12 cellular contexts compared by ENCODE assay signal in the genomic region with DNA sequence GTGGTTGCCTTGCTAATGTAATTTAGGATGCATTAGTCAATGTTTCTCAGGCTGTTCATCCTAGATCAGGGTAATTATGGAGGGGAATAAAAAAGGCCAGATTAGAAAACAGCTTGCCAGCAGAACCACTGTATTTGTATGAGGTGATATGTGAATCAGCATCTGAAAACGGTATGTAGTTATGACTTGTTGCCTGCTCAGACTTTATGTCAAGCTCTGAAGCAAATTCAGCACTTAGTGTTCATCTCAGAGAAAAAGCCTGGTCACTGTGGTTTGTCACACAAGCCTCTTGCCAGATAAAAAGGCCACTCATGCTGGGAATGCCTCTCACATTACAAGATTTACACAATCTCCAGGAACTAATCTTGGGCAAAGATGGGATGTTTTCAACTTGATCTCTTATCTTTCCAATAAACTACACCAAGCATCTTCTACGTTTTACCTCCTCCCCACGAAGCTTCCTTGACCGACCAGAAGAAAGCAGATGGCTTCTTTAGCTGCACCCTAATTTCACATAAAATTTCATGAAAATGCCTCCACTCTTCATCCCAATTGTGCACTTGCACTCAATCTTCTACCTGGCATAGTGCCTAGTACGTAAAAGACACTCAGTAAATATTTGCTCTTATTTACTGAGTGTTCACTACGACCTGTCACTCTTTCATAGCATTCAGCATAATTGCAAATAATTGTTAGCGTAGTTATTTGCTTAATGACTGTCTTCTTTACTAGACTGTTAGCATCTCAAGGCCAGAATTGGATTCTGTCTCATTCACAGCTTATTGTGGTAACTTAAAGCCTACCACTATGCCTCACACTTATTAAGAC.
A peak's percentile ranks its signal among the peaks of the same experiment; 100 is the strongest.
DNase-seq lines count a peak whose midpoint lies in the region; TF ChIP-seq lines count a peak whose summit lies in the region.
"Had no signal": no experiment of that assay in that cellular context is flagged by ENCODE, and none has a peak within 500 bp of the region (broad histone marks: within the 10 kb centered on the region; RNA-seq: fewer than 3 reads in every experiment).

No MANE protein-coding gene starts in this region.

- in situ Hi-C loops in KBM-7 (cut with MboI; ENCODE audit: low pct_unique_long_range_greater_than_20kb, low sequenced_read_pairs), result no loop called here

- H3K4me3 Mint-ChIP-seq in nephron progenitor cell, result no peak overlapping the region
- no peak overlapping the region for H3K4me3 Mint-ChIP-seq in activated CD4-positive, alpha-beta memory T cell treated with anti-CD3 and anti-CD28 coated beads for 36 hours
- H3K4me3 Mint-ChIP-seq: activated CD4-positive, alpha-beta memory T cell treated with anti-CD3 and anti-CD28 coated beads, Interleukin-2, amount 10 ng/mL, durations not matched to agents 7 days and 5 days; stimulated activated naive CD8-positive, alpha-beta T cell treated with anti-CD3 and anti-CD28 coated beads, Interleukin-15, Interleukin-2, amounts not matched to agents 100 ng/mL and 50 ng/mL, for 24 hours had no signal

- peaks cover 71% of the 10 kb centered on the region for H3K4me1 Mint-ChIP-seq in nephron progenitor cell
- H3K4me1 Mint-ChIP-seq in activated CD4-positive, alpha-beta memory T cell treated with anti-CD3 and anti-CD28 coated beads for 36 hours (ENCODE audit: low read depth), result peaks cover 7% of the 10 kb centered on the region

- TF ChIP-seq CTCF in nephron progenitor cell (IDR thresholded peaks at IDR 0.05), result no peak

- CTCF ChIA-PET in activated CD4-positive, alpha-beta memory T cell treated with anti-CD3 and anti-CD28 coated beads for 36 hours (lab: Charles Lee), result no interaction called here

- peaks cover 12% of the 10 kb centered on the region for H3K36me3 Mint-ChIP-seq in nephron progenitor cell (ENCODE audit: low read depth)
- peaks cover 5% of the 10 kb centered on the region for H3K36me3 Mint-ChIP-seq in activated CD4-positive, alpha-beta memory T cell treated with anti-CD3 and anti-CD28 coated beads for 36 hours

- intact Hi-C loops in activated CD4-positive, alpha-beta memory T cell treated with anti-CD3 and anti-CD28 coated beads for 36 hours (cut with micrococcal nuclease), result loop anchor here (5.0 kb wide), 1 partner anchor 85 kb away; no protein-coding TSS in a partner anchor
- intact Hi-C loops in posterior vena cava (cut with DNase I), result no loop called here

- POLR2A ChIA-PET in activated CD4-positive, alpha-beta memory T cell treated with anti-CD3 and anti-CD28 coated beads for 36 hours (lab: Charles Lee), result no interaction called here

- H3K9me3 Mint-ChIP-seq in nephron progenitor cell, result no peaks in the 10 kb centered on the region
- no peaks in the 10 kb centered on the region for H3K9me3 Mint-ChIP-seq in activated CD4-positive, alpha-beta memory T cell treated with anti-CD3 and anti-CD28 coated beads for 36 hours
- H3K9me3 Mint-ChIP-seq: activated CD4-positive, alpha-beta memory T cell treated with anti-CD3 and anti-CD28 coated beads, Interleukin-2, amount 10 ng/mL, durations not matched to agents 7 days and 5 days; stimulated activated naive CD8-positive, alpha-beta T cell treated with anti-CD3 and anti-CD28 coated beads, Interleukin-15, Interleukin-2, amounts not matched to agents 100 ng/mL and 50 ng/mL, for 24 hours had no signal

- DNase-seq in ELR (ENCODE audit: low read depth) (peak; percentile 72), NCI-H146 (lab: John Stamatoyannopoulos, UW) (peak; percentile 70), amniotic epithelial cell (ENCODE audit: low read depth) (peak; percentile 58), nephron progenitor cell (no peak), KBM-7 (no peak), posterior vena cava (ENCODE audit: low spot score) (no peak)
- no peak for DNase-seq in stimulated activated naive CD4-positive, alpha-beta T cell treated with Interleukin-2 at 50 U/mL for 16 hours (lab: John Stamatoyannopoulos, UW)
- DNase-seq in activated CD4-positive, alpha-beta memory T cell treated with anti-CD3 and anti-CD28 coated beads for 36 hours, result no peak
- DNase-seq: activated CD4-positive, alpha-beta memory T cell treated with anti-CD3 and anti-CD28 coated beads, Interleukin-2, amount 10 ng/mL, durations not matched to agents 7 days and 5 days; cortex of kidney; kidney glomerular epithelial cell had no signal

- H3K27me3 Mint-ChIP-seq in nephron progenitor cell (ENCODE audit: low read depth, poor library complexity), result no peaks in the 10 kb centered on the region
- no peaks in the 10 kb centered on the region for H3K27me3 Mint-ChIP-seq in activated CD4-positive, alpha-beta memory T cell treated with anti-CD3 and anti-CD28 coated beads for 36 hours
- H3K27me3 Mint-ChIP-seq: activated CD4-positive, alpha-beta memory T cell treated with anti-CD3 and anti-CD28 coated beads, Interleukin-2, amount 10 ng/mL, durations not matched to agents 7 days and 5 days; stimulated activated naive CD8-positive, alpha-beta T cell treated with anti-CD3 and anti-CD28 coated beads, Interleukin-15, Interleukin-2, amounts not matched to agents 100 ng/mL and 50 ng/mL, for 24 hours had no signal

- peak overlapping the region; percentile 44 for H3K27ac Mint-ChIP-seq in nephron progenitor cell
- no peak overlapping the region for H3K27ac Mint-ChIP-seq in activated CD4-positive, alpha-beta memory T cell treated with anti-CD3 and anti-CD28 coated beads for 36 hours
- H3K27ac Mint-ChIP-seq: activated CD4-positive, alpha-beta memory T cell treated with anti-CD3 and anti-CD28 coated beads, Interleukin-2, amount 10 ng/mL, durations not matched to agents 7 days and 5 days; stimulated activated naive CD8-positive, alpha-beta T cell treated with anti-CD3 and anti-CD28 coated beads, Interleukin-15, Interleukin-2, amounts not matched to agents 100 ng/mL and 50 ng/mL, for 24 hours had no signal

Comparison
In these comparisons a context has a peak if more than half of its experiments do, and no peak if none do; other contexts are left out.
1. DNase-seq: peak in ELR (single experiment), NCI-H146 (single experiment) and amniotic epithelial cell (single experiment); none in nephron progenitor cell (single experiment), stimulated activated naive CD4-positive, alpha-beta T cell treated with Interleukin-2 at 50 U/mL for 16 hours (single experiment), KBM-7 (single experiment), activated CD4-positive, alpha-beta memory T cell treated with anti-CD3 and anti-CD28 coated beads for 36 hours (single experiment) and posterior vena cava (single experiment).